ENCODE assay signal across 1 cellular context in the genomic region with DNA sequence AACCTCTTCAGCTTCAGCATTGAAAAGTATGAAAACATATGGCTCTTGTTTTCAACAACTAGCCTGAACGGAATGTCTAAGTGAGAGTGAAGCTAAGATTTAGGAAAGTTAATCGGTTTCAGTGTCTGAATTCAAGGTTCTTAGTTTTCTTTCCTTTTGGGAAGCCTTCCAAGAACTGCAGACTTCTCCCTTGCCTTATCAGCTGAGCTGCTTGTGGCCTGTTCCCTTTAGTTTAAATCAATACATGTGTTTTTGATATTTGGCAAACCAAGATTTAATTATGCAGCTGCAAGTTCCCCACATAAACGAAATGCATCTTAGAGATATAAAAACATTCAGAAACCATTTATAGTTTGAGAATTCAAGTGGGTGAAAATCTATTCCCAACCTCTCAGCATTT.
TF ChIP-seq lines count a peak whose summit lies in the region.

No MANE protein-coding gene starts in this region.

TF ChIP-seq in SK-N-SH, 30 proteins besides CTCF, POLR2A, EP300 and RAD21 (continued from another document):
- TF ChIP-seq, protein P1, sequence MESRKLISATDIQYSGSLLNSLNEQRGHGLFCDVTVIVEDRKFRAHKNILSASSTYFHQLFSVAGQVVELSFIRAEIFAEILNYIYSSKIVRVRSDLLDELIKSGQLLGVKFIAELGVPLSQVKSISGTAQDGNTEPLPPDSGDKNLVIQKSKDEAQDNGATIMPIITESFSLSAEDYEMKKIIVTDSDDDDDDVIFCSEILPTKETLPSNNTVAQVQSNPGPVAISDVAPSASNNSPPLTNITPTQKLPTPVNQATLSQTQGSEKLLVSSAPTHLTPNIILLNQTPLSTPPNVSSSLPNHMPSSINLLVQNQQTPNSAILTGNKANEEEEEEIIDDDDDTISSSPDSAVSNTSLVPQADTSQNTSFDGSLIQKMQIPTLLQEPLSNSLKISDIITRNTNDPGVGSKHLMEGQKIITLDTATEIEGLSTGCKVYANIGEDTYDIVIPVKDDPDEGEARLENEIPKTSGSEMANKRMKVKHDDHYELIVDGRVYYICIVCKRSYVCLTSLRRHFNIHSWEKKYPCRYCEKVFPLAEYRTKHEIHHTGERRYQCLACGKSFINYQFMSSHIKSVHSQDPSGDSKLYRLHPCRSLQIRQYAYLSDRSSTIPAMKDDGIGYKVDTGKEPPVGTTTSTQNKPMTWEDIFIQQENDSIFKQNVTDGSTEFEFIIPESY (IDR thresholded peaks at IDR 0.05; ENCODE audit: borderline replicate concordance, low read depth): no peak
- TF ChIP-seq, protein P2, sequence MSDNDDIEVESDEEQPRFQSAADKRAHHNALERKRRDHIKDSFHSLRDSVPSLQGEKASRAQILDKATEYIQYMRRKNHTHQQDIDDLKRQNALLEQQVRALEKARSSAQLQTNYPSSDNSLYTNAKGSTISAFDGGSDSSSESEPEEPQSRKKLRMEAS (IDR thresholded peaks at IDR 0.05; ENCODE audit: low read depth): peak; percentile 20; the same call in 1 of the 2 replicates
- TF ChIP-seq, protein P3, sequence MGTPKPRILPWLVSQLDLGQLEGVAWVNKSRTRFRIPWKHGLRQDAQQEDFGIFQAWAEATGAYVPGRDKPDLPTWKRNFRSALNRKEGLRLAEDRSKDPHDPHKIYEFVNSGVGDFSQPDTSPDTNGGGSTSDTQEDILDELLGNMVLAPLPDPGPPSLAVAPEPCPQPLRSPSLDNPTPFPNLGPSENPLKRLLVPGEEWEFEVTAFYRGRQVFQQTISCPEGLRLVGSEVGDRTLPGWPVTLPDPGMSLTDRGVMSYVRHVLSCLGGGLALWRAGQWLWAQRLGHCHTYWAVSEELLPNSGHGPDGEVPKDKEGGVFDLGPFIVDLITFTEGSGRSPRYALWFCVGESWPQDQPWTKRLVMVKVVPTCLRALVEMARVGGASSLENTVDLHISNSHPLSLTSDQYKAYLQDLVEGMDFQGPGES (IDR thresholded peaks at IDR 0.05; ENCODE audit: low read depth, low read length): no peak
- TF ChIP-seq GABPA (IDR thresholded peaks at IDR 0.05; ENCODE audit: low read depth): no peak
- 0 out of 2 replicates have a peak, but pooled peaks have one; percentile 50 for TF ChIP-seq MEF2A (IDR thresholded peaks at IDR 0.05; ENCODE audit: borderline replicate concordance, low read depth)
- TF ChIP-seq MXI1 (IDR thresholded peaks at IDR 0.05; ENCODE audit: low read depth, low read length): no peak
- TF ChIP-seq RXRA (IDR thresholded peaks at IDR 0.05; ENCODE audit: borderline replicate concordance, low read depth): peak; percentile 39; the same call in 1 of the 2 replicates
- TF ChIP-seq FOXM1 (IDR thresholded peaks at IDR 0.05; ENCODE audit: low read depth): peak; percentile 71; the same call in 1 of the 2 replicates
- no peak for TF ChIP-seq YY1 (IDR thresholded peaks at IDR 0.05; ENCODE audit: low read depth)
- TF ChIP-seq, protein P4, sequence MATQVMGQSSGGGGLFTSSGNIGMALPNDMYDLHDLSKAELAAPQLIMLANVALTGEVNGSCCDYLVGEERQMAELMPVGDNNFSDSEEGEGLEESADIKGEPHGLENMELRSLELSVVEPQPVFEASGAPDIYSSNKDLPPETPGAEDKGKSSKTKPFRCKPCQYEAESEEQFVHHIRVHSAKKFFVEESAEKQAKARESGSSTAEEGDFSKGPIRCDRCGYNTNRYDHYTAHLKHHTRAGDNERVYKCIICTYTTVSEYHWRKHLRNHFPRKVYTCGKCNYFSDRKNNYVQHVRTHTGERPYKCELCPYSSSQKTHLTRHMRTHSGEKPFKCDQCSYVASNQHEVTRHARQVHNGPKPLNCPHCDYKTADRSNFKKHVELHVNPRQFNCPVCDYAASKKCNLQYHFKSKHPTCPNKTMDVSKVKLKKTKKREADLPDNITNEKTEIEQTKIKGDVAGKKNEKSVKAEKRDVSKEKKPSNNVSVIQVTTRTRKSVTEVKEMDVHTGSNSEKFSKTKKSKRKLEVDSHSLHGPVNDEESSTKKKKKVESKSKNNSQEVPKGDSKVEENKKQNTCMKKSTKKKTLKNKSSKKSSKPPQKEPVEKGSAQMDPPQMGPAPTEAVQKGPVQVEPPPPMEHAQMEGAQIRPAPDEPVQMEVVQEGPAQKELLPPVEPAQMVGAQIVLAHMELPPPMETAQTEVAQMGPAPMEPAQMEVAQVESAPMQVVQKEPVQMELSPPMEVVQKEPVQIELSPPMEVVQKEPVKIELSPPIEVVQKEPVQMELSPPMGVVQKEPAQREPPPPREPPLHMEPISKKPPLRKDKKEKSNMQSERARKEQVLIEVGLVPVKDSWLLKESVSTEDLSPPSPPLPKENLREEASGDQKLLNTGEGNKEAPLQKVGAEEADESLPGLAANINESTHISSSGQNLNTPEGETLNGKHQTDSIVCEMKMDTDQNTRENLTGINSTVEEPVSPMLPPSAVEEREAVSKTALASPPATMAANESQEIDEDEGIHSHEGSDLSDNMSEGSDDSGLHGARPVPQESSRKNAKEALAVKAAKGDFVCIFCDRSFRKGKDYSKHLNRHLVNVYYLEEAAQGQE (IDR thresholded peaks at IDR 0.05; ENCODE audit: low read depth, low read length): no peak
- TF ChIP-seq EZH2phosphoT487 (IDR thresholded peaks at IDR 0.05; ENCODE audit: borderline replicate concordance, low read depth): no peak
